32 cellular contexts compared by ENCODE assay signal in the genomic region with DNA sequence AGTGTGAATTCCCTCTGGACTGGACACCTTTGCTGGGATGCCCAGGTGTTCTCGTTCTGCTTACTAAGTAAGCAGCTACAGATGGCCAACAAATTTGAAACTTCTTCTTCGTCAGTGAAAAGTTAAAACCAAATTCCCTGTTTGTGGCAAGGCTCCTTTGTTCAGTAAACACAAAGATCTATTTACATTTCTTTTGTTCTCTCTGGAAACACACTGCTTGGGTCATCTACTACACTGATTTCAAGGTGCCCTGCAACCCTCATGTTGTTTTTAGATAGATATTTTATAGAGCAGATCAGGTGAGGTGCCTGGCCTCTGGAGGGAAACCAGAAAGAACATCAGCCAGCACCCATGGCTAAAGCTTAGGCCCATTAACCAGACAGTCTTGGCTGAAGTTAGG.
A peak's percentile ranks its signal among the peaks of the same experiment; 100 is the strongest.
DNase-seq lines count a peak whose midpoint lies in the region; ATAC-seq, FAIRE-seq and TF ChIP-seq lines count a peak whose summit lies in the region.
"Had no signal": no experiment of that assay in that cellular context is flagged by ENCODE, and none has a peak within 500 bp of the region (broad histone marks: within the 10 kb centered on the region; RNA-seq: fewer than 3 reads in every experiment).

No MANE protein-coding gene starts in this region.

- no peak overlapping the region for H4K8ac ChIP-seq in trophoblast cell (ENCODE audit: low read depth, low read length)

- ATAC-seq in GM21423 (IDR thresholded peaks at IDR 0.05; ENCODE audit: unreplicated experiment): no peak
- ATAC-seq: activated naive CD4-positive, alpha-beta T cell treated with anti-CD3 and anti-CD28 coated beads, Interleukin-2, amount 50 U/mL, for 72 hours; CD8-positive, alpha-beta T cell; gastrocnemius medialis; GM12878; K562; left lung; pancreas had no signal

- H3K27ac Mint-ChIP-seq in chondrocyte (ENCODE audit: unreplicated experiment): peak overlapping the region; percentile 50
- H3K27ac Mint-ChIP-seq: activated B cell treated with CpG ODN at 0.5 μM for 24 hours; activated naive CD4-positive, alpha-beta T cell treated with anti-CD3 and anti-CD28 coated beads, Interleukin-2, amount 50 U/mL, for 72 hours; CD8-positive, alpha-beta T cell; immature natural killer cell had no signal

- H3K36me3 ChIP-seq in HUES64 (ENCODE audit: insufficient read depth, low read length) (peaks cover 5% of the 10 kb centered on the region; the same call in 1 of the 2 replicates), trophoblast cell (ENCODE audit: control insufficient read depth in 1 of 2, insufficient read depth in 2 of 2, low read length in 2 of 2) (peaks cover 3% of the 10 kb centered on the region in 2 experiments)
- H3K36me3 ChIP-seq: BE2C, gastrocnemius medialis, left lung, pancreas, uterus had no signal

- no peak overlapping the region for H3K4me3 Mint-ChIP-seq in chondrocyte (ENCODE audit: unreplicated experiment)
- H3K4me3 Mint-ChIP-seq: activated B cell treated with CpG ODN at 0.5 μM for 24 hours; CD8-positive, alpha-beta T cell; immature natural killer cell; neural crest cell had no signal

- TF ChIP-seq CTCF in chondrocyte (IDR thresholded peaks at IDR 0.05): no peak

- no peak overlapping the region for H3K23ac ChIP-seq in trophoblast cell (ENCODE audit: low read length)

- no peak overlapping the region for H2AK5ac ChIP-seq in trophoblast cell (ENCODE audit: low read length)

- H3K27me3 ChIP-seq in HUES64 (ENCODE audit: insufficient read depth, low read length): no peaks in the 10 kb centered on the region
- no peaks in the 10 kb centered on the region for H3K27me3 ChIP-seq in trophoblast cell (ENCODE audit: insufficient read depth, low read length)
- H3K27me3 ChIP-seq: BE2C, gastrocnemius medialis, left lung, pancreas, right atrium auricular region, uterus had no signal

- no peak overlapping the region for H3K4me2 ChIP-seq in trophoblast cell (ENCODE audit: low read length)
- H3K4me2 ChIP-seq: smooth muscle cell had no signal

- peak overlapping the region; percentile 62; the same call in 1 of the 2 replicates for H3K27ac ChIP-seq in HUES64 (ENCODE audit: low read depth, low read length)
- H3K27ac ChIP-seq in trophoblast cell (ENCODE audit: low read depth, low read length): no peak overlapping the region
- H3K27ac ChIP-seq: gastrocnemius medialis, left lung, pancreas, right atrium auricular region, RWPE1, uterus had no signal

- no peaks in the 10 kb centered on the region for H3K27me3 Mint-ChIP-seq in chondrocyte (ENCODE audit: low read depth)

- DNase-seq in DMS53 treated with DMSO at 0.1 percent for 48 hours (lab: John Stamatoyannopoulos, UW; ENCODE audit: unreplicated experiment) (peak; percentile 56), chondrocyte (ENCODE audit: low spot score) (no peak), trophoblast cell (no peak), urothelium cell line (ENCODE audit: low spot score) (no peak), NCI-H1436 (lab: John Stamatoyannopoulos, UW) (no peak)
- DNase-seq: activated B cell treated with CpG ODN at 0.5 μM for 24 hours; activated CD4-positive, alpha-beta T cell treated with anti-CD3 and anti-CD28 coated beads, Interleukin-2, amount 50 U/mL, for 1 hour; activated effector memory CD4-positive, alpha-beta T cell treated with Interleukin-2 at 50 U/mL for 16 hours; activated T-cell treated with anti-CD3 and anti-CD28 coated beads, Interleukin-2, amount 50 U/mL, for 1 hour; amygdala; BE2C; CD8-positive, alpha-beta T cell; gastrocnemius medialis; immature natural killer cell; left lung; mesendoderm; NCI-H1048; NCI-H1694 treated with DMSO at 0.1 percent for 48 hours; pancreas; stimulated activated naive CD4-positive, alpha-beta T cell treated with Interleukin-2 at 50 U/mL for 16 hours; T-helper 1 cell; uterus had no signal

- H3K14ac ChIP-seq in trophoblast cell (ENCODE audit: low read length): no peak overlapping the region

- no peak for FAIRE-seq in urothelium cell line (lab: Jason Lieb, UNC)
- FAIRE-seq: endothelial cell of umbilical vein, GM12878, K562, pancreas had no signal

- no peak overlapping the region for H2AFZ ChIP-seq in trophoblast cell (ENCODE audit: insufficient read depth, low read length, poor library complexity)

- peaks cover 73% of the 10 kb centered on the region for H3K4me1 Mint-ChIP-seq in chondrocyte (ENCODE audit: low read depth)
- H3K4me1 Mint-ChIP-seq: activated B cell treated with CpG ODN at 0.5 μM for 24 hours, immature natural killer cell had no signal

- peak overlapping the region; percentile 27 for H3K18ac ChIP-seq in trophoblast cell (ENCODE audit: low read length)

- no peak overlapping the region for H3K4ac ChIP-seq in trophoblast cell (ENCODE audit: low read depth, low read length)

- no peaks in the 10 kb centered on the region for H3K9me3 Mint-ChIP-seq in chondrocyte (ENCODE audit: low read depth)
- H3K9me3 Mint-ChIP-seq: activated B cell treated with CpG ODN at 0.5 μM for 24 hours; activated naive CD4-positive, alpha-beta T cell treated with anti-CD3 and anti-CD28 coated beads, Interleukin-2, amount 50 U/mL, for 72 hours; CD8-positive, alpha-beta T cell; immature natural killer cell; neural crest cell had no signal

- H4K12ac ChIP-seq in trophoblast cell (ENCODE audit: low read depth, low read length): no peak overlapping the region

- no peak overlapping the region for H2BK120ac ChIP-seq in trophoblast cell (ENCODE audit: insufficient read depth, low read length, poor library complexity)

- no peak overlapping the region for H4K91ac ChIP-seq in trophoblast cell (ENCODE audit: low read depth, low read length)

- H2BK5ac ChIP-seq in trophoblast cell (ENCODE audit: low read depth, low read length, poor library complexity): no peak overlapping the region

- no peaks in the 10 kb centered on the region for H3K79me2 ChIP-seq in trophoblast cell (ENCODE audit: control insufficient read depth, insufficient read depth, low read length, poor library complexity)

- 56% methylated on average over 2 of the region's 2 CpGs for WGBS in HUES64
- WGBS in trophoblast cell (ENCODE audit: extremely low coverage, insufficient coverage, insufficient read length): no CpG with 5 or more reads among the region's 2 CpGs

- H3K4me3 ChIP-seq in HUES64 (ENCODE audit: low read length): no peak overlapping the region
- H3K4me3 ChIP-seq in trophoblast cell (ENCODE audit: low read depth, low read length): no peak overlapping the region
- H3K4me3 ChIP-seq: gastrocnemius medialis, GM12878, K562, left lung, pancreas, right atrium auricular region, smooth muscle cell, uterus had no signal

- H3K79me1 ChIP-seq in trophoblast cell (ENCODE audit: low read length): no peaks in the 10 kb centered on the region

- peaks cover 11% of the 10 kb centered on the region for H3K36me3 Mint-ChIP-seq in chondrocyte (ENCODE audit: low read depth)
- H3K36me3 Mint-ChIP-seq: activated naive CD4-positive, alpha-beta T cell treated with anti-CD3 and anti-CD28 coated beads, Interleukin-2, amount 50 U/mL, for 72 hours; CD8-positive, alpha-beta T cell; immature natural killer cell had no signal

- no peaks in the 10 kb centered on the region for H3K9me3 ChIP-seq in HUES64 (ENCODE audit: insufficient read depth, low read depth, low read length)
- H3K9me3 ChIP-seq in trophoblast cell (ENCODE audit: insufficient read depth, low read depth, low read length): no peaks in the 10 kb centered on the region
- H3K9me3 ChIP-seq: BE2C, gastrocnemius medialis, left lung, pancreas, right atrium auricular region, uterus had no signal

- peak overlapping the region; percentile 45 for H2BK12ac ChIP-seq in trophoblast cell (ENCODE audit: low read length)

- H3K4me1 ChIP-seq in HUES64 (ENCODE audit: insufficient read depth, low read length) (peaks cover 28% of the 10 kb centered on the region), trophoblast cell (ENCODE audit: control insufficient read depth in 1 of 2, insufficient read depth in 2 of 2, low read length in 2 of 2) (peaks cover 0 to 4% of the 10 kb centered on the region in 2 experiments)
- H3K4me1 ChIP-seq: BE2C, uterus had no signal

- H3K9ac ChIP-seq in HUES64 (ENCODE audit: low read depth, low read length): no peak overlapping the region; the same call in 1 of the 2 replicates
- H3K9ac ChIP-seq in trophoblast cell (ENCODE audit: low read length): no peak overlapping the region
